Comparison of ENCODE assay signal across 13 cellular contexts in genomic region chr11:72755794-72756285, GRCh38.
"Had no signal": no experiment of that assay in that cellular context is flagged by ENCODE, and none has a peak within 500 bp of the region (broad histone marks: within the 10 kb centered on the region; RNA-seq: fewer than 3 reads in every experiment).

No MANE protein-coding gene starts in this region.

- H3K4me2 ChIP-seq: smooth muscle cell had no signal

- H3K9me3 Mint-ChIP-seq: activated naive CD8-positive, alpha-beta T cell treated with anti-CD3 and anti-CD28 coated beads for 36 hours; activated T-cell treated with anti-CD3 and anti-CD28 coated beads, Interleukin-2, amount 50 U/mL, for 24 hours; T-helper 2 cell treated with Interferon-gamma antibody and Interleukin-4, amounts not matched to agents 5 μg/mL and 100 μg/mL, for 36 hours had no signal

- ATAC-seq: activated CD8-positive, alpha-beta memory T cell treated with anti-CD3 and anti-CD28 coated beads, Interleukin-2, amount 10 ng/mL, durations not matched to agents 7 days and 5 days had no signal

- DNase-seq: activated CD8-positive, alpha-beta memory T cell treated with anti-CD3 and anti-CD28 coated beads, Interleukin-2, amount 10 ng/mL, durations not matched to agents 7 days and 5 days; activated effector memory CD4-positive, alpha-beta T cell treated with Interleukin-2 at 50 U/mL for 16 hours; activated naive CD8-positive, alpha-beta T cell treated with anti-CD3 and anti-CD28 coated beads for 36 hours; activated T-cell treated with anti-CD3 and anti-CD28 coated beads, Interleukin-2, amount 50 U/mL, for 24 hours; anterior cingulate cortex; hippocampal formation; posterior cingulate gyrus; substantia nigra; transverse colon had no signal

- H3K27ac ChIP-seq: right atrium auricular region, transverse colon had no signal

- H3K36me3 ChIP-seq: right atrium auricular region had no signal

- H3K27me3 ChIP-seq: right atrium auricular region, transverse colon had no signal

- H3K4me3 Mint-ChIP-seq: activated CD8-positive, alpha-beta memory T cell treated with anti-CD3 and anti-CD28 coated beads, Interleukin-2, amount 10 ng/mL, durations not matched to agents 7 days and 5 days; activated naive CD8-positive, alpha-beta T cell treated with anti-CD3 and anti-CD28 coated beads for 36 hours; activated T-cell treated with anti-CD3 and anti-CD28 coated beads, Interleukin-2, amount 50 U/mL, for 24 hours; T-helper 2 cell treated with Interferon-gamma antibody and Interleukin-4, amounts not matched to agents 5 μg/mL and 100 μg/mL, for 36 hours had no signal

- H3K36me3 Mint-ChIP-seq: activated CD8-positive, alpha-beta memory T cell treated with anti-CD3 and anti-CD28 coated beads, Interleukin-2, amount 10 ng/mL, durations not matched to agents 7 days and 5 days had no signal

- H3K9me3 ChIP-seq: right atrium auricular region, transverse colon had no signal

- H3K27me3 Mint-ChIP-seq: activated CD8-positive, alpha-beta memory T cell treated with anti-CD3 and anti-CD28 coated beads, Interleukin-2, amount 10 ng/mL, durations not matched to agents 7 days and 5 days; activated naive CD8-positive, alpha-beta T cell treated with anti-CD3 and anti-CD28 coated beads for 36 hours; activated T-cell treated with anti-CD3 and anti-CD28 coated beads, Interleukin-2, amount 50 U/mL, for 24 hours had no signal

- H3K27ac Mint-ChIP-seq: activated CD8-positive, alpha-beta memory T cell treated with anti-CD3 and anti-CD28 coated beads, Interleukin-2, amount 10 ng/mL, durations not matched to agents 7 days and 5 days; activated naive CD8-positive, alpha-beta T cell treated with anti-CD3 and anti-CD28 coated beads for 36 hours; activated T-cell treated with anti-CD3 and anti-CD28 coated beads, Interleukin-2, amount 50 U/mL, for 24 hours; T-helper 2 cell treated with Interferon-gamma antibody and Interleukin-4, amounts not matched to agents 5 μg/mL and 100 μg/mL, for 36 hours had no signal

- H3K4me3 ChIP-seq: lung, right atrium auricular region, smooth muscle cell, transverse colon had no signal
